ENCODE assay signal across 8 cellular contexts in genomic region chr15:101251830-101252820, GRCh38. TPM values are rescaled to one million over a fixed set of nuclear protein-coding genes. Genes with fewer than 3 reads are reported as not detected.
A peak's percentile ranks its signal among the peaks of the same experiment; 100 is the strongest.
DNase-seq lines count a peak whose midpoint lies in the region; ATAC-seq and TF ChIP-seq lines count a peak whose summit lies in the region.

Gene CHSY1, minus strand, starts transcription at chr15:101252048. Its CDS starts 592 bp downstream, at chr15:101251456.

- H3K27ac ChIP-seq in mesendoderm (ENCODE audit: low read depth, low read length), result peak within 1 kb of the TSS; percentile 31

- peak within 1 kb of the TSS; percentile 81 for H3K18ac ChIP-seq in mesendoderm (ENCODE audit: low read length)

- H3K4me3 Mint-ChIP-seq in CD14-positive monocyte, result peak within 1 kb of the TSS; percentile 95 to 96
- H3K4me3 Mint-ChIP-seq in effector memory CD8-positive, alpha-beta T cell, result peak within 1 kb of the TSS; percentile 95 to 96

- H3K27me3 Mint-ChIP-seq in CD14-positive monocyte (ENCODE audit: low read depth in 3 of 3), result peaks cover 2 to 11% (median 7%) of the 10 kb centered on the region in 3 donors
- no peaks in the 10 kb centered on the region for H3K27me3 Mint-ChIP-seq in effector memory CD8-positive, alpha-beta T cell

- H4K5ac ChIP-seq in mesendoderm (ENCODE audit: low read length), result no peak within 1 kb of the TSS

- peaks cover 15 to 17% of the 10 kb centered on the region in 2 donors for H3K36me3 Mint-ChIP-seq in CD14-positive monocyte
- peaks cover 24% of the 10 kb centered on the region for H3K36me3 Mint-ChIP-seq in effector memory CD8-positive, alpha-beta T cell (ENCODE audit: insufficient read depth)

- peaks cover 33% of the 10 kb centered on the region for H3K79me2 ChIP-seq in mesendoderm (ENCODE audit: control insufficient read depth, insufficient read depth, low read length)

- no peak within 1 kb of the TSS for H2BK120ac ChIP-seq in mesendoderm (ENCODE audit: low read depth, low read length)

- peak within 1 kb of the TSS; percentile 81 for H3K4me3 ChIP-seq in mesendoderm (ENCODE audit: low read length)

- no CpG with 5 or more reads among the region's 108 CpGs for WGBS in mesendoderm (ENCODE audit: extremely low coverage, insufficient coverage, low lambda C conversion rate)

- H2BK5ac ChIP-seq in mesendoderm (ENCODE audit: low read length), result no peak within 1 kb of the TSS

- no peaks in the 10 kb centered on the region for H3K36me3 ChIP-seq in mesendoderm (ENCODE audit: control insufficient read depth, insufficient read depth, low read length)

- intact Hi-C loops in CD14-positive monocyte (cut with micrococcal nuclease), result loop anchor here (5.0 to 10.0 kb wide), 5 partner anchors 35 to 337 kb away; partner anchors contain the start of gene LRRK1 (in 1 of the 2)

- H4K8ac ChIP-seq in mesendoderm (ENCODE audit: low read depth, low read length), result peak within 1 kb of the TSS; percentile 57

- peaks cover 3% of the 10 kb centered on the region for H3K4me1 ChIP-seq in mesendoderm (ENCODE audit: control insufficient read depth, low read depth, low read length)

- H3K56ac ChIP-seq in mesendoderm (ENCODE audit: low read length), result peak within 1 kb of the TSS; percentile 97

- peak within 1 kb of the TSS; percentile 84 to 92 (median 92) for H3K27ac Mint-ChIP-seq in CD14-positive monocyte
- peak within 1 kb of the TSS; percentile 90 to 95 for H3K27ac Mint-ChIP-seq in effector memory CD8-positive, alpha-beta T cell

- H3K79me1 ChIP-seq in mesendoderm (ENCODE audit: low read length), result peaks cover 18% of the 10 kb centered on the region

- H3K9me3 Mint-ChIP-seq in CD14-positive monocyte, result no peaks in the 10 kb centered on the region
- no peaks in the 10 kb centered on the region for H3K9me3 Mint-ChIP-seq in effector memory CD8-positive, alpha-beta T cell

- no peak within 1 kb of the TSS for H2AK5ac ChIP-seq in mesendoderm (ENCODE audit: low read length)

- peak within 1 kb of the TSS; percentile 84 for H3K4ac ChIP-seq in mesendoderm (ENCODE audit: low read depth, low read length)

- peak; percentile 66 for ATAC-seq in GM19328 (IDR thresholded peaks at IDR 0.05; ENCODE audit: unreplicated experiment)
- ATAC-seq in HG03469 (IDR thresholded peaks at IDR 0.05; ENCODE audit: unreplicated experiment), result peak; percentile 69
- peak; percentile 80 for ATAC-seq in effector memory CD8-positive, alpha-beta T cell (replicated peaks)

- no peak within 1 kb of the TSS for H2BK15ac ChIP-seq in mesendoderm (replicated peaks; ENCODE audit: low read depth)

- no peaks in the 10 kb centered on the region for H3K27me3 ChIP-seq in mesendoderm (ENCODE audit: insufficient read depth, low read length, poor library complexity)

- H3K9ac ChIP-seq in mesendoderm (ENCODE audit: low read length), result peak within 1 kb of the TSS; percentile 87

- peaks cover 48% of the 10 kb centered on the region for H3K4me1 Mint-ChIP-seq in CD14-positive monocyte
- peaks cover 28 to 30% of the 10 kb centered on the region in 2 donors for H3K4me1 Mint-ChIP-seq in effector memory CD8-positive, alpha-beta T cell (ENCODE audit: low read depth in 2 of 2)

- DNase-seq in CD14-positive monocyte (ENCODE audit: low spot score) (peak; percentile 92), NOMO-1 (lab: John Stamatoyannopoulos, UW; ENCODE audit: unreplicated experiment in 2 of 2) (peak; percentile 91 to 97), mesendoderm (peak; percentile 86)
- DNase-seq in activated CD8-positive, alpha-beta memory T cell treated with anti-CD3 and anti-CD28 coated beads for 4 hours (ENCODE audit: low read depth in 2 of 2), result peak; percentile 77
- peak; percentile 81 to 85 (median 82) for DNase-seq in effector memory CD8-positive, alpha-beta T cell
- DNase-seq in stimulated activated CD8-positive, alpha-beta memory T cell treated with anti-CD3 and anti-CD28 coated beads, Interleukin-12 subunit alpha, Interleukin-12 subunit beta, amount 100 ng/mL, for 4 hours (ENCODE audit: low read depth), result peak; percentile 83

- no peak for TF ChIP-seq CTCF in CD14-positive monocyte (IDR thresholded peaks at IDR 0.05)

- peak within 1 kb of the TSS; percentile 94 for H3K4me2 ChIP-seq in mesendoderm (ENCODE audit: low read length)

- H3K23ac ChIP-seq in mesendoderm (ENCODE audit: low read length), result peak within 1 kb of the TSS; percentile 59

RNA-seq across cellular contexts. Expression of gene CHSY1, which starts in this region (rescaled TPM):
- polyA plus RNA-seq in CD14-positive monocyte, result 1 to 10 TPM; 2.7 to 3.0 TPM
- 33.9 TPM for polyA plus RNA-seq in mesendoderm (2013, experiment 1 of 2)
- 36.1 TPM for polyA plus RNA-seq in mesendoderm (2013, experiment 2 of 2)

Comparison
In these comparisons a context has a peak if more than half of its experiments do, and no peak if none do; other contexts are left out.
1. Peak in every context shown above with its lines: DNase-seq, ATAC-seq, H3K4me3 ChIP-seq and H3K27ac ChIP-seq.